Comparison of ENCODE assay signal across 19 cellular contexts in the genomic region with DNA sequence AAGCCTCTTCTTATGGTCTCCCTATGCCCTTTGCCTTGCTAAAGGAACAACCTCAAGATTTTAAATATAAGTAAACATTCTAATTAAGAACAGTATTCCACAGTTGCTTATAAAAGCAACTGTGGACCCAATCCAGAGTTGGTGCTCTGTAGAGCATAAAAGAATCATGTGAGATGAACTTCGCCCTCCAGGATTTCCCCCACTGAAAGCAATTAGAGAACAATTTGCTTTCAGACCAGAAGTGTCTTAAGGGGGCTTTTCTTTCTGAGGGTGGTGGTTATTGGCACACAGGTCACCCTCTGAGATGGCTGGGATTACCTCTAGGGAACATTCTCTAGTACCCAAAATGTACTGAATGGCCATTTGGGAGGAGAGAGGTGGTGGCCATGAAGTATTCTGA. TPM values are rescaled to one million over a fixed set of nuclear protein-coding genes. Genes with fewer than 3 reads are reported as not detected.
DNase-seq lines count a peak whose midpoint lies in the region; ATAC-seq and TF ChIP-seq lines count a peak whose summit lies in the region.
"Had no signal": no experiment of that assay in that cellular context is flagged by ENCODE, and none has a peak within 500 bp of the region (broad histone marks: within the 10 kb centered on the region; RNA-seq: fewer than 3 reads in every experiment).

No MANE protein-coding gene starts in this region.

- H3K4me2 ChIP-seq in hepatocyte = peak overlapping the region; percentile 43
- H3K4me2 ChIP-seq in trophoblast cell (ENCODE audit: low read length) = no peak overlapping the region
- H3K4me2 ChIP-seq: PC-9 had no signal

- H2AFZ ChIP-seq in hepatocyte (no peak overlapping the region), trophoblast cell (ENCODE audit: insufficient read depth, low read length, poor library complexity) (no peak overlapping the region)
- H2AFZ ChIP-seq: PC-9 had no signal

- no peak for DNase-seq in activated CD8-positive, alpha-beta T cell treated with anti-CD3 and anti-CD28 coated beads for 36 hours
- no peak for DNase-seq in activated CD8-positive, alpha-beta T cell treated with anti-CD3 and anti-CD28 coated beads, Interleukin-2, amount 10 ng/mL, durations not matched to agents 7 days and 5 days
- DNase-seq in SK-N-MC (ENCODE audit: low read depth, low spot score) = no peak
- no peak for DNase-seq in hepatocyte (ENCODE audit: low spot score)
- DNase-seq in trophoblast cell = no peak
- DNase-seq in DMS 273 (lab: John Stamatoyannopoulos, UW; ENCODE audit: unreplicated experiment) = no peak
- no peak for DNase-seq in tibial artery
- DNase-seq in NCI-H1694 (lab: John Stamatoyannopoulos, UW) = no peak
- DNase-seq: 8988T, C1 segment of cervical spinal cord, COR-L47, DMS153, GOT3, MV-4-11, NCI-H1436, NCI-H2081, NCI-H510A, PC-9 had no signal

- H3K9me2 ChIP-seq in hepatocyte (replicated peaks; ENCODE audit: insufficient read depth) = no peaks in the 10 kb centered on the region

- intact Hi-C loops in activated CD8-positive, alpha-beta T cell treated with anti-CD3 and anti-CD28 coated beads for 36 hours (cut with micrococcal nuclease) = no loop called here
- intact Hi-C loops in tibial artery (cut with DNase I; ENCODE audit: low total_unique reads) = loop anchor here (5.0 kb wide), 1 partner anchor 53 kb away; no protein-coding TSS in a partner anchor

- H2BK12ac ChIP-seq in trophoblast cell (ENCODE audit: low read length) = no peak overlapping the region

- WGBS in hepatocyte (ENCODE audit: low lambda C conversion rate, missing lambda C conversion rate) = 79% methylated on average over 1 of the region's 1 CpG
- no CpG with 5 or more reads among the region's 1 CpG for WGBS in trophoblast cell (ENCODE audit: extremely low coverage, insufficient coverage, insufficient read length)

- H3K27me3 ChIP-seq in hepatocyte (no peaks in the 10 kb centered on the region), trophoblast cell (ENCODE audit: insufficient read depth, low read length) (no peaks in the 10 kb centered on the region), tibial artery (no peaks in the 10 kb centered on the region)

- CTCF ChIA-PET in activated CD8-positive, alpha-beta T cell treated with anti-CD3 and anti-CD28 coated beads for 36 hours (lab: Charles Lee) = no interaction called here
- CTCF ChIA-PET in activated CD8-positive, alpha-beta T cell treated with anti-CD3 and anti-CD28 coated beads, Interleukin-2, amount 10 ng/mL, durations not matched to agents 7 days and 5 days (lab: Charles Lee) = interaction anchor here (0.6 kb wide), 1 partner anchor 15 kb away, joined by 3 read pairs; no protein-coding TSS in a partner anchor

- H2BK120ac ChIP-seq in trophoblast cell (ENCODE audit: insufficient read depth, low read length, poor library complexity) = no peak overlapping the region

- H3K79me1 ChIP-seq in trophoblast cell (ENCODE audit: low read length) = no peaks in the 10 kb centered on the region

- H3K4me1 Mint-ChIP-seq in activated CD8-positive, alpha-beta T cell treated with anti-CD3 and anti-CD28 coated beads for 36 hours (ENCODE audit: low read depth) = peaks cover 22% of the 10 kb centered on the region
- peaks cover 9% of the 10 kb centered on the region for H3K4me1 Mint-ChIP-seq in activated CD8-positive, alpha-beta T cell treated with anti-CD3 and anti-CD28 coated beads, Interleukin-2, amount 10 ng/mL, durations not matched to agents 7 days and 5 days (ENCODE audit: low read depth)

- peak overlapping the region; percentile 31 for H3K27ac Mint-ChIP-seq in activated CD8-positive, alpha-beta T cell treated with anti-CD3 and anti-CD28 coated beads for 36 hours
- H3K27ac Mint-ChIP-seq in activated CD8-positive, alpha-beta T cell treated with anti-CD3 and anti-CD28 coated beads, Interleukin-2, amount 10 ng/mL, durations not matched to agents 7 days and 5 days = no peak overlapping the region

- POLR2A ChIA-PET in activated CD8-positive, alpha-beta T cell treated with anti-CD3 and anti-CD28 coated beads for 36 hours (lab: Charles Lee) = interaction anchor here (0.6 kb wide), 1 partner anchor 104 kb away, joined by 3 read pairs; no protein-coding TSS in a partner anchor
- POLR2A ChIA-PET in activated CD8-positive, alpha-beta T cell treated with anti-CD3 and anti-CD28 coated beads, Interleukin-2, amount 10 ng/mL, durations not matched to agents 7 days and 5 days (lab: Charles Lee) = interaction anchor here (1.0 kb wide), 1 partner anchor 10 kb away, joined by 3 read pairs; no protein-coding TSS in a partner anchor

- H3K18ac ChIP-seq in trophoblast cell (ENCODE audit: low read length) = no peak overlapping the region

- no peak overlapping the region for H2AK5ac ChIP-seq in trophoblast cell (ENCODE audit: low read length)

- no peak overlapping the region for H2BK5ac ChIP-seq in trophoblast cell (ENCODE audit: low read depth, low read length, poor library complexity)

- H3K9me3 ChIP-seq in SK-N-MC (ENCODE audit: low read depth, low read length) = no peaks in the 10 kb centered on the region
- no peaks in the 10 kb centered on the region for H3K9me3 ChIP-seq in hepatocyte (ENCODE audit: low read depth)
- no peaks in the 10 kb centered on the region for H3K9me3 ChIP-seq in trophoblast cell (ENCODE audit: insufficient read depth, low read depth, low read length)
- H3K9me3 ChIP-seq in tibial artery = no peaks in the 10 kb centered on the region

- H3K79me2 ChIP-seq in hepatocyte = peaks cover 100% of the 10 kb centered on the region
- H3K79me2 ChIP-seq in trophoblast cell (ENCODE audit: control insufficient read depth, insufficient read depth, low read length, poor library complexity) = peaks cover 38% of the 10 kb centered on the region

- H3K23ac ChIP-seq in trophoblast cell (ENCODE audit: low read length) = no peak overlapping the region

- peaks cover 47% of the 10 kb centered on the region for H3K4me1 ChIP-seq in hepatocyte (ENCODE audit: insufficient read depth)
- peaks cover 2 to 7% of the 10 kb centered on the region in 2 experiments for H3K4me1 ChIP-seq in trophoblast cell (ENCODE audit: control insufficient read depth in 1 of 2, insufficient read depth in 2 of 2, low read length in 2 of 2)
- peaks cover 0 to 95% (median 50%) of the 10 kb centered on the region in 4 donors for H3K4me1 ChIP-seq in tibial artery

- no peak overlapping the region for H3K4me3 Mint-ChIP-seq in activated CD8-positive, alpha-beta T cell treated with anti-CD3 and anti-CD28 coated beads for 36 hours
- H3K4me3 Mint-ChIP-seq in activated CD8-positive, alpha-beta T cell treated with anti-CD3 and anti-CD28 coated beads, Interleukin-2, amount 10 ng/mL, durations not matched to agents 7 days and 5 days = no peak overlapping the region

- no peaks in the 10 kb centered on the region for H3K9me3 Mint-ChIP-seq in activated CD8-positive, alpha-beta T cell treated with anti-CD3 and anti-CD28 coated beads for 36 hours
- no peaks in the 10 kb centered on the region for H3K9me3 Mint-ChIP-seq in activated CD8-positive, alpha-beta T cell treated with anti-CD3 and anti-CD28 coated beads, Interleukin-2, amount 10 ng/mL, durations not matched to agents 7 days and 5 days (ENCODE audit: insufficient read depth)

- H3K27me3 Mint-ChIP-seq in activated CD8-positive, alpha-beta T cell treated with anti-CD3 and anti-CD28 coated beads for 36 hours = no peaks in the 10 kb centered on the region
- H3K27me3 Mint-ChIP-seq in activated CD8-positive, alpha-beta T cell treated with anti-CD3 and anti-CD28 coated beads, Interleukin-2, amount 10 ng/mL, durations not matched to agents 7 days and 5 days (ENCODE audit: low read depth) = no peaks in the 10 kb centered on the region

- H3K4me3 ChIP-seq in SK-N-MC = no peak overlapping the region
- no peak overlapping the region for H3K4me3 ChIP-seq in hepatocyte
- H3K4me3 ChIP-seq in trophoblast cell (ENCODE audit: low read depth, low read length) = no peak overlapping the region
- no peak overlapping the region for H3K4me3 ChIP-seq in tibial artery
- H3K4me3 ChIP-seq: K562, PC-9 had no signal

- H4K91ac ChIP-seq in trophoblast cell (ENCODE audit: low read depth, low read length) = no peak overlapping the region

- H3K9ac ChIP-seq in SK-N-MC (ENCODE audit: insufficient read length) = no peak overlapping the region
- H3K9ac ChIP-seq in trophoblast cell (ENCODE audit: low read length) = no peak overlapping the region

- peaks cover 95% of the 10 kb centered on the region for H4K20me1 ChIP-seq in hepatocyte (ENCODE audit: insufficient read depth, poor library complexity, severe bottlenecking)

- H3K36me3 ChIP-seq in SK-N-MC (ENCODE audit: insufficient read depth, low read length) = peaks cover under 1% of the 10 kb centered on the region; the same call in 1 of the 2 replicates
- no peaks in the 10 kb centered on the region for H3K36me3 ChIP-seq in hepatocyte (replicated peaks; ENCODE audit: insufficient read depth, low read depth)
- peaks cover 0 to under 1% of the 10 kb centered on the region in 2 experiments for H3K36me3 ChIP-seq in trophoblast cell (ENCODE audit: control insufficient read depth in 1 of 2, insufficient read depth in 2 of 2, low read length in 2 of 2)
- H3K36me3 ChIP-seq in tibial artery = no peaks in the 10 kb centered on the region

- 0 out of 2 replicates have a peak overlapping the region, but pooled peaks have one; percentile 13 for H3K27ac ChIP-seq in SK-N-MC
- H3K27ac ChIP-seq in hepatocyte = peak overlapping the region; percentile 50
- no peak overlapping the region for H3K27ac ChIP-seq in trophoblast cell (ENCODE audit: low read depth, low read length)
- H3K27ac ChIP-seq in tibial artery = no peak overlapping the region
- H3K27ac ChIP-seq: PC-9 had no signal

- no peak for ATAC-seq in activated CD8-positive, alpha-beta T cell treated with anti-CD3 and anti-CD28 coated beads for 36 hours
- no peak for ATAC-seq in activated CD8-positive, alpha-beta T cell treated with anti-CD3 and anti-CD28 coated beads, Interleukin-2, amount 10 ng/mL, durations not matched to agents 7 days and 5 days
- ATAC-seq: K562 had no signal

- no peak for TF ChIP-seq CTCF in activated CD8-positive, alpha-beta T cell treated with anti-CD3 and anti-CD28 coated beads for 36 hours (IDR thresholded peaks at IDR 0.05)
- no peak for TF ChIP-seq CTCF in hepatocyte (IDR thresholded peaks at IDR 0.05; ENCODE audit: poor library complexity)
- TF ChIP-seq CTCF in tibial artery (IDR thresholded peaks at IDR 0.05) = no peak

- H4K8ac ChIP-seq in trophoblast cell (ENCODE audit: low read depth, low read length) = no peak overlapping the region

- no peak overlapping the region for H4K12ac ChIP-seq in trophoblast cell (ENCODE audit: low read depth, low read length)

- peaks cover 3% of the 10 kb centered on the region for H3K36me3 Mint-ChIP-seq in activated CD8-positive, alpha-beta T cell treated with anti-CD3 and anti-CD28 coated beads for 36 hours (ENCODE audit: low read depth)
- peaks cover 21% of the 10 kb centered on the region for H3K36me3 Mint-ChIP-seq in activated CD8-positive, alpha-beta T cell treated with anti-CD3 and anti-CD28 coated beads, Interleukin-2, amount 10 ng/mL, durations not matched to agents 7 days and 5 days (ENCODE audit: low read depth)

- H3K14ac ChIP-seq in trophoblast cell (ENCODE audit: low read length) = no peak overlapping the region

- H3K4ac ChIP-seq in trophoblast cell (ENCODE audit: low read depth, low read length) = peak overlapping the region; percentile 13

RNA-seq across cellular contexts. Expression of gene ZNF592, which starts 10.6 kb away (rescaled TPM):
- 10 to 100 TPM; 18.1 to 18.3 TPM for total RNA-seq in activated CD8-positive, alpha-beta T cell treated with anti-CD3 and anti-CD28 coated beads for 36 hours
- 10 to 100 TPM; 36.5 to 36.6 TPM for total RNA-seq in activated CD8-positive, alpha-beta T cell treated with anti-CD3 and anti-CD28 coated beads, Interleukin-2, amount 10 ng/mL, durations not matched to agents 7 days and 5 days
- total RNA-seq in hepatocyte = 11.0 and 14.4 TPM in 2 replicates
- 14.4 and 17.6 TPM in 2 replicates for polyA plus RNA-seq in hepatocyte
- 25.3 and 25.7 TPM in 2 replicates for polyA plus RNA-seq in trophoblast cell (2013)

RNA-seq across cellular contexts. Expression of gene SEC11A, which starts 43.1 kb away (rescaled TPM):
- 10 to 100 TPM; 82.3 to 87.8 TPM for total RNA-seq in activated CD8-positive, alpha-beta T cell treated with anti-CD3 and anti-CD28 coated beads for 36 hours
- 100 to 1,000 TPM; 117 to 119 TPM for total RNA-seq in activated CD8-positive, alpha-beta T cell treated with anti-CD3 and anti-CD28 coated beads, Interleukin-2, amount 10 ng/mL, durations not matched to agents 7 days and 5 days
- total RNA-seq in hepatocyte = 271 and 295 TPM in 2 replicates
- polyA plus RNA-seq in hepatocyte = 198 and 218 TPM in 2 replicates
- polyA plus RNA-seq in trophoblast cell (2013) = 316 and 319 TPM in 2 replicates

RNA-seq across cellular contexts. Expression of gene ALPK3, which starts 58.1 kb away (rescaled TPM):
- under 1 TPM; 0.04 to 0.16 TPM for total RNA-seq in activated CD8-positive, alpha-beta T cell treated with anti-CD3 and anti-CD28 coated beads for 36 hours
- total RNA-seq in activated CD8-positive, alpha-beta T cell treated with anti-CD3 and anti-CD28 coated beads, Interleukin-2, amount 10 ng/mL, durations not matched to agents 7 days and 5 days = under 1 TPM; 0.18 to 0.24 TPM
- 25.3 and 25.9 TPM in 2 replicates for total RNA-seq in hepatocyte
- polyA plus RNA-seq in hepatocyte = 6.0 and 7.1 TPM in 2 replicates
- polyA plus RNA-seq in trophoblast cell (2013) = 11.4 TPM in 2 replicates

Comparison
In these comparisons a context has a peak if more than half of its experiments do, and no peak if none do; other contexts are left out.
1. H3K27ac ChIP-seq: peak in SK-N-MC (single experiment) and hepatocyte (single experiment); none in trophoblast cell (single experiment) and tibial artery (0 of 2).
2. RNA of gene ALPK3, which starts 58.1 kb away (total RNA-seq): 25.3 to 25.9 TPM in hepatocyte; 0.18 to 0.24 TPM in activated CD8-positive, alpha-beta T cell treated with anti-CD3 and anti-CD28 coated beads, Interleukin-2, amount 10 ng/mL, durations not matched to agents 7 days and 5 days and 0.04 to 0.16 TPM in activated CD8-positive, alpha-beta T cell treated with anti-CD3 and anti-CD28 coated beads for 36 hours; every median in the first group is over 10 times any median in the second.